In genomic region chr11:5689551-5689983, GRCh38 we compare ENCODE assay signal across 8 cellular contexts. TPM values are rescaled to one million over a fixed set of nuclear protein-coding genes. Genes with fewer than 3 reads are reported as not detected.
DNase-seq lines count a peak whose midpoint lies in the region; ATAC-seq and TF ChIP-seq lines count a peak whose summit lies in the region.

Gene TRIM22, plus strand, starts transcription at chr11:5689790. Its CDS starts 6,443 bp downstream, at chr11:5696233.

- no peaks in the 10 kb centered on the region for H4K20me1 ChIP-seq in DND-41 (ENCODE audit: insufficient read depth, low read length)

- H3K9ac ChIP-seq in DND-41 (ENCODE audit: low read depth, low read length) (peak within 1 kb of the TSS; percentile 62), endocrine pancreas (ENCODE audit: control insufficient read depth, insufficient read depth, low read length) (no peak within 1 kb of the TSS)

- CTCF ChIA-PET in activated CD4-positive, alpha-beta memory T cell treated with anti-CD3 and anti-CD28 coated beads for 36 hours (lab: Charles Lee) = interaction anchor here (1.1 kb wide), 1 partner anchor 90 kb away, joined by 4 read pairs; no protein-coding TSS in a partner anchor

- H2AFZ ChIP-seq in DND-41 (ENCODE audit: low read depth, low read length) = peak within 1 kb of the TSS; percentile 69

- H3K9me3 Mint-ChIP-seq in activated CD4-positive, alpha-beta memory T cell treated with anti-CD3 and anti-CD28 coated beads for 36 hours = no peaks in the 10 kb centered on the region

- peak within 1 kb of the TSS; percentile 74 for H3K4me2 ChIP-seq in DND-41 (ENCODE audit: insufficient read depth, low read length)

- ATAC-seq in DND-41 (ENCODE audit: insufficient read depth, low read depth) (peak; percentile 79), GM21529 (IDR thresholded peaks at IDR 0.05; ENCODE audit: unreplicated experiment) (peak; percentile 66)

- H3K27me3 ChIP-seq in DND-41 (ENCODE audit: insufficient read depth, low read length, poor library complexity) (no peaks in the 10 kb centered on the region), endocrine pancreas (ENCODE audit: control insufficient read depth, insufficient read depth, low read length) (no peaks in the 10 kb centered on the region)

- H3K4me1 Mint-ChIP-seq in activated CD4-positive, alpha-beta memory T cell treated with anti-CD3 and anti-CD28 coated beads for 36 hours (ENCODE audit: low read depth) = peaks cover 43% of the 10 kb centered on the region

- H3K27ac Mint-ChIP-seq in activated CD4-positive, alpha-beta memory T cell treated with anti-CD3 and anti-CD28 coated beads for 36 hours = peak within 1 kb of the TSS; percentile 92

- H3K36me3 Mint-ChIP-seq in activated CD4-positive, alpha-beta memory T cell treated with anti-CD3 and anti-CD28 coated beads for 36 hours = peaks cover 6% of the 10 kb centered on the region

- peak within 1 kb of the TSS; percentile 25 to 60 for H3K4me3 ChIP-seq in DND-41 (ENCODE audit: low read depth in 1 of 2, low read length in 2 of 2)
- peak within 1 kb of the TSS; percentile 29 for H3K4me3 ChIP-seq in endocrine pancreas (ENCODE audit: control insufficient read depth, insufficient read depth, low read length)
- H3K4me3 ChIP-seq in mesodermal cell (ENCODE audit: extremely low read depth, insufficient read depth, low read length, poor library complexity, severe bottlenecking) = no peak within 1 kb of the TSS

- H3K9me3 ChIP-seq in DND-41 (ENCODE audit: insufficient read depth, low read length, severe bottlenecking) = no peaks in the 10 kb centered on the region
- no peaks in the 10 kb centered on the region for H3K9me3 ChIP-seq in endocrine pancreas (ENCODE audit: control insufficient read depth, low read length)
- H3K9me3 ChIP-seq in mesodermal cell (ENCODE audit: control insufficient read depth, low read length) = peaks cover 4% of the 10 kb centered on the region

- no peak for TF ChIP-seq CTCF in DND-41 (IDR thresholded peaks at IDR 0.05; ENCODE audit: borderline replicate concordance, extremely low read depth, low read length, poor library complexity, severe bottlenecking)

- peak within 1 kb of the TSS; percentile 89 for H3K4me3 Mint-ChIP-seq in activated CD4-positive, alpha-beta memory T cell treated with anti-CD3 and anti-CD28 coated beads for 36 hours

- peaks cover 36% of the 10 kb centered on the region for H3K79me2 ChIP-seq in DND-41 (ENCODE audit: insufficient read depth, low read length)

- H3K27ac ChIP-seq in DND-41 (ENCODE audit: low read length) (peak within 1 kb of the TSS; percentile 87), mesodermal cell (ENCODE audit: low read depth, low read length, severe bottlenecking) (peak within 1 kb of the TSS; percentile 45)

- H3K4me1 ChIP-seq in DND-41 (ENCODE audit: insufficient read depth, low read length) = peaks cover 47% of the 10 kb centered on the region
- H3K4me1 ChIP-seq in endocrine pancreas (ENCODE audit: control insufficient read depth, insufficient read depth, low read length) = no peaks in the 10 kb centered on the region
- peaks cover 16% of the 10 kb centered on the region for H3K4me1 ChIP-seq in mesodermal cell (ENCODE audit: control insufficient read depth, insufficient read depth, low read length, poor library complexity, severe bottlenecking)

- intact Hi-C loops in activated CD4-positive, alpha-beta memory T cell treated with anti-CD3 and anti-CD28 coated beads for 36 hours (cut with micrococcal nuclease) = loop anchor here (1.0 to 10.0 kb wide), 5 partner anchors 65 to 1985 kb away; partner anchors contain the start of genes CNGA4, CYB5R2, FHIP1B and TRIM68

- no peaks in the 10 kb centered on the region for H3K27me3 Mint-ChIP-seq in activated CD4-positive, alpha-beta memory T cell treated with anti-CD3 and anti-CD28 coated beads for 36 hours

- H3K36me3 ChIP-seq in DND-41 (ENCODE audit: insufficient read depth, low read length) (no peaks in the 10 kb centered on the region), endocrine pancreas (ENCODE audit: control insufficient read depth, insufficient read depth, low read length) (no peaks in the 10 kb centered on the region), mesodermal cell (ENCODE audit: control insufficient read depth, insufficient read depth, low read length) (no peaks in the 10 kb centered on the region)

- DNase-seq in DND-41 (peak; percentile 74), KG1 (lab: John Stamatoyannopoulos, UW) (peak; percentile 58), HuH-7 (ENCODE audit: low spot score) (no peak)
- DNase-seq in activated CD4-positive, alpha-beta memory T cell treated with anti-CD3 and anti-CD28 coated beads for 36 hours = peak; percentile 76
- DNase-seq in stimulated activated naive CD4-positive, alpha-beta T cell (lab: John Stamatoyannopoulos, UW) = peak; percentile 15 to 74 (median 57)

- POLR2A ChIA-PET in activated CD4-positive, alpha-beta memory T cell treated with anti-CD3 and anti-CD28 coated beads for 36 hours (lab: Charles Lee) = interaction anchor here (1.1 to 1.4 kb wide), 2 partner anchors 8 to 11 kb away, joined by 3 read pairs; no protein-coding TSS in a partner anchor

- WGBS in mesodermal cell (ENCODE audit: insufficient coverage in 2 of 2), 2 experiments = 70% methylated on average over 2 of the region's 2 CpGs; no CpG with 5 or more reads in 1 of the 2 experiments

RNA-seq across cellular contexts. Expression of gene TRIM22, which starts in this region (rescaled TPM):
- total RNA-seq in activated CD4-positive, alpha-beta memory T cell treated with anti-CD3 and anti-CD28 coated beads for 36 hours = 100 to 1,000 TPM in 1 of 2 experiments, 10 to 100 TPM in 1; 98.5 to 104 TPM
- polyA plus RNA-seq in mesodermal cell (2013, experiment 1 of 2) = 1.6 TPM
- polyA plus RNA-seq in mesodermal cell (2013, experiment 2 of 2) = 3.8 TPM
